ENCODE assay signal across 1 cellular context in the genomic region with DNA sequence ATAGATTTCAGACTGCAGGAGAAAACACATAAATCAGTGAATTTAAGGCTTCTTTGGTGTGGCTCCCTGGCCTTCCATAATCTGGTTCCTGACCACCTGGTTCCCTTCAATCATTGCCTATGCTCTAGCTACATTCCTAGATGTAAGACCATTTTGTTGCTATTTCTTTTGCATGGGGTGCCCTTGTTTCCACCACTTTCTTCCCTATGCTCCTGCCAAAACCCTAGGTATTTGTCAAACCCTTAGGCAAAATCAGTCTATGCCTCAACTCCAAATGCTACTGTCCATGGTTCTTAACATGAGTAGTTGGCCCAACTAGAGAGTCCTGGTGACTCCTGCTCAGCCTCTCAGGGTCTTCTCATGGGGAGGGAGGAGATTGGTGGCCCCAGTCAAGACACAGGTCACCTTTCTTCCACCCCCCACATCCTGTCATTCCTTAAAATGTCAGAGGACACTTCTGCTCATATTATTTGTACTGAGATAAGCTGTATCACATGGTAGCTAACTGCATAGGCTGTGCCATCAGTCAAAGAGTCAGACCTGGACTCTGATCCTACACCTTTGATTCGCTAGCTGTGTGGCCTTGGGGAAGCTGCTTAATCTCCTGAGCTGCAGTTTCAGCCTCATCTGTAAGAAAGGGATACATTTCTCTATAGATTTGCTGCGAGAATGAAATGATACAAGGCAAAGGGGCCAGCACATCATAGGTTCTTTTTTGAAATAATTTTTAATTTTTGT.
TF ChIP-seq lines count a peak whose summit lies in the region.

No MANE protein-coding gene starts in this region.

TF ChIP-seq in SK-N-SH treated with all-trans-retinoic acid at 6 μM for 48 hours, 23 proteins besides CTCF, POLR2A, EP300 and RAD21 (continued from another document):
- TF ChIP-seq, protein P1, sequence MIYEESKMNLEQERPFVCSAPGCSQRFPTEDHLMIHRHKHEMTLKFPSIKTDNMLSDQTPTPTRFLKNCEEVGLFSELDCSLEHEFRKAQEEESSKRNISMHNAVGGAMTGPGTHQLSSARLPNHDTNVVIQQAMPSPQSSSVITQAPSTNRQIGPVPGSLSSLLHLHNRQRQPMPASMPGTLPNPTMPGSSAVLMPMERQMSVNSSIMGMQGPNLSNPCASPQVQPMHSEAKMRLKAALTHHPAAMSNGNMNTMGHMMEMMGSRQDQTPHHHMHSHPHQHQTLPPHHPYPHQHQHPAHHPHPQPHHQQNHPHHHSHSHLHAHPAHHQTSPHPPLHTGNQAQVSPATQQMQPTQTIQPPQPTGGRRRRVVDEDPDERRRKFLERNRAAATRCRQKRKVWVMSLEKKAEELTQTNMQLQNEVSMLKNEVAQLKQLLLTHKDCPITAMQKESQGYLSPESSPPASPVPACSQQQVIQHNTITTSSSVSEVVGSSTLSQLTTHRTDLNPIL (CRISPR knock-in tag; IDR thresholded peaks at IDR 0.05; ENCODE audit: low read depth), result no peak
- TF ChIP-seq PPARA (CRISPR knock-in tag; IDR thresholded peaks at IDR 0.05; ENCODE audit: borderline replicate concordance) (no peak), ISL1 (CRISPR knock-in tag; IDR thresholded peaks at IDR 0.05) (no peak), CSDC2 (CRISPR knock-in tag; IDR thresholded peaks at IDR 0.05) (no peak), TSHZ2 (CRISPR knock-in tag; IDR thresholded peaks at IDR 0.05) (no peak), ZNF565 (CRISPR knock-in tag; conservative IDR thresholded peaks at IDR 0.05; ENCODE audit: low read depth) (no peak)
